10 cellular contexts compared by ENCODE assay signal in the genomic region with DNA sequence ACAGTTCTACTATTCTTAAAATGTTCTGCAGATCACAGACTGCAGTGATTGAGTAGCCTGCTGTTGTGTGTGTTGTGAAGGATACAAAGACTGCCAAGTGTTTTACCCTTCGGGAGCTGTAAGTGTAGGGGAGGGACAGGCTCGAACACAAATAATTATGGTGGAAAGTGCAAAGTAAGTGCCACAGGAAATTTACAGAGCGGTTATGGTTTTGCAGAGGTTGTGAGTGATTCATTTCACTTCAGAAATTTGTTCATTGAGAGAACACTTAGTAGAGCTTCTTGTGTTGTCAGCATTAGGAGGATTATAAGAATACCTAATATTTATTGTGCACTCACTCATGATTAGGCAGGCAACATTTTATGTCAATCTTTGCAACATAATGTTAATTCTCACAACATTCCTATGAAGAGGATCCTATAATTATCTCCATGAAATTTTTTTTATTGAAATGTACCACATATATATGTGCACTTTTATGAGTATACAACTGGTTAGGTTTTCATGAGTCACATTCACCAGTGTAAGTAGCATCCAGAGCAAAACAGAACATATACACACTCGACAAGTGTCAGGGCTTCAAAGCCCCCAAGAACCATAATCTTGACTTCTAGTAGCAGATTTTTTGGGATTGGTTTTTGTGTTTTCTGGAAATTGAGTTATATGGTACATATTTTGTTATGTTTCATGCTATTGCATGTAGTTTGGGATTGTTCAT.
DNase-seq lines count a peak whose midpoint lies in the region; ATAC-seq and TF ChIP-seq lines count a peak whose summit lies in the region.
"Had no signal": no experiment of that assay in that cellular context is flagged by ENCODE, and none has a peak within 500 bp of the region (broad histone marks: within the 10 kb centered on the region; RNA-seq: fewer than 3 reads in every experiment).

No MANE protein-coding gene starts in this region.

- H3K4me3 ChIP-seq in CD8-positive, alpha-beta T cell (ENCODE audit: low read depth, low read length) = no peak overlapping the region
- no peak overlapping the region for H3K4me3 ChIP-seq in esophagus squamous epithelium
- H3K4me3 ChIP-seq: K562 had no signal

- H3K9me3 ChIP-seq in CD8-positive, alpha-beta T cell (ENCODE audit: low read length) = no peaks in the 10 kb centered on the region
- H3K9me3 ChIP-seq in esophagus squamous epithelium = no peaks in the 10 kb centered on the region

- 25 to 28% methylated on average over 4 of the region's 4 CpGs for WGBS in esophagus squamous epithelium, 2 donors

- no peak for DNase-seq in CD8-positive, alpha-beta T cell
- DNase-seq in esophagus squamous epithelium (lab: John Stamatoyannopoulos, UW) (no peak), pons (ENCODE audit: low spot score) (no peak), DMS153 treated with DMSO at 0.1 percent for 48 hours (lab: John Stamatoyannopoulos, UW; ENCODE audit: unreplicated experiment) (no peak), endothelial cell (ENCODE audit: low spot score) (no peak)
- DNase-seq: endodermal cell had no signal

- CTCF ChIA-PET in CD8-positive, alpha-beta T cell (lab: Charles Lee) = interaction anchor here (3.0 kb wide), 1 partner anchor 73 kb away, joined by 14 read pairs; no protein-coding TSS in a partner anchor

- TF ChIP-seq CTCF in CD8-positive, alpha-beta T cell (IDR thresholded peaks at IDR 0.05) = no peak
- TF ChIP-seq CTCF in esophagus squamous epithelium (IDR thresholded peaks at IDR 0.05) (no peak), endothelial cell (IDR thresholded peaks at IDR 0.05; ENCODE audit: unreplicated experiment) (no peak)

- no peak for ATAC-seq in CD8-positive, alpha-beta T cell
- ATAC-seq in GM19452 (IDR thresholded peaks at IDR 0.05; ENCODE audit: unreplicated experiment) (peak; percentile 30), HG03565 (IDR thresholded peaks at IDR 0.05; ENCODE audit: unreplicated experiment) (peak; percentile 50), HG03469 (IDR thresholded peaks at IDR 0.05; ENCODE audit: unreplicated experiment) (no peak)
- ATAC-seq: K562 had no signal

- POLR2A ChIA-PET in CD8-positive, alpha-beta T cell (lab: Charles Lee) = interaction anchor here (1.2 kb wide), 1 partner anchor 62 kb away, joined by 4 read pairs; a partner anchor contains a TSS

- H3K27ac ChIP-seq in CD8-positive, alpha-beta T cell (ENCODE audit: low read depth, low read length) = no peak overlapping the region
- H3K27ac ChIP-seq in esophagus squamous epithelium = peak overlapping the region; percentile 29 to 72 (median 59)

- TF ChIP-seq POLR2A in esophagus squamous epithelium (IDR thresholded peaks at IDR 0.05) = no peak

- H3K9me3 Mint-ChIP-seq in CD8-positive, alpha-beta T cell = no peaks in the 10 kb centered on the region
- no peaks in the 10 kb centered on the region for H3K9me3 Mint-ChIP-seq in endothelial cell (ENCODE audit: unreplicated experiment)
- H3K9me3 Mint-ChIP-seq: endodermal cell had no signal

- peaks cover 20% of the 10 kb centered on the region for H3K4me1 ChIP-seq in CD8-positive, alpha-beta T cell (ENCODE audit: insufficient read depth, low read length)
- peaks cover 9 to 78% (median 54%) of the 10 kb centered on the region in 3 donors for H3K4me1 ChIP-seq in esophagus squamous epithelium

- no peaks in the 10 kb centered on the region for H3K27me3 Mint-ChIP-seq in CD8-positive, alpha-beta T cell (ENCODE audit: low read depth)
- H3K27me3 Mint-ChIP-seq in endothelial cell (ENCODE audit: unreplicated experiment) = peaks cover 4% of the 10 kb centered on the region

- H3K27me3 ChIP-seq in CD8-positive, alpha-beta T cell (ENCODE audit: insufficient read depth, low read length) = no peaks in the 10 kb centered on the region
- no peaks in the 10 kb centered on the region for H3K27me3 ChIP-seq in esophagus squamous epithelium

- peaks cover 3% of the 10 kb centered on the region for H3K36me3 Mint-ChIP-seq in CD8-positive, alpha-beta T cell
- no peaks in the 10 kb centered on the region for H3K36me3 Mint-ChIP-seq in endothelial cell (ENCODE audit: low read depth, unreplicated experiment)

- intact Hi-C loops in CD8-positive, alpha-beta T cell (cut with DNase I, micrococcal nuclease) = loop anchor here in 1 of 2 experiments (2.0 to 5.0 kb wide), 2 partner anchors 62 to 73 kb away; a partner anchor contains a TSS
- intact Hi-C loops in esophagus squamous epithelium (cut with DNase I) = no loop called here

- peak overlapping the region; percentile 3 for H3K27ac Mint-ChIP-seq in CD8-positive, alpha-beta T cell
- no peak overlapping the region for H3K27ac Mint-ChIP-seq in endothelial cell (ENCODE audit: unreplicated experiment)
- H3K27ac Mint-ChIP-seq: endodermal cell had no signal

- H3K36me3 ChIP-seq in CD8-positive, alpha-beta T cell (ENCODE audit: insufficient read depth, low read length) = no peaks in the 10 kb centered on the region
- H3K36me3 ChIP-seq in esophagus squamous epithelium = no peaks in the 10 kb centered on the region

- peaks cover 40% of the 10 kb centered on the region for H3K4me1 Mint-ChIP-seq in CD8-positive, alpha-beta T cell (ENCODE audit: low read depth)
- H3K4me1 Mint-ChIP-seq in endothelial cell (ENCODE audit: unreplicated experiment) = peaks cover 4% of the 10 kb centered on the region

- H3K4me3 Mint-ChIP-seq in CD8-positive, alpha-beta T cell = no peak overlapping the region
- H3K4me3 Mint-ChIP-seq in endothelial cell (ENCODE audit: unreplicated experiment) = no peak overlapping the region
- H3K4me3 Mint-ChIP-seq: endodermal cell had no signal

Comparison
In these comparisons a context has a peak if more than half of its experiments do, and no peak if none do; other contexts are left out.
1. ATAC-seq: peak in GM19452 (single experiment) and HG03565 (single experiment); none in CD8-positive, alpha-beta T cell (single experiment) and HG03469 (single experiment).